Comparison of ENCODE assay signal across 24 cellular contexts in the genomic region with DNA sequence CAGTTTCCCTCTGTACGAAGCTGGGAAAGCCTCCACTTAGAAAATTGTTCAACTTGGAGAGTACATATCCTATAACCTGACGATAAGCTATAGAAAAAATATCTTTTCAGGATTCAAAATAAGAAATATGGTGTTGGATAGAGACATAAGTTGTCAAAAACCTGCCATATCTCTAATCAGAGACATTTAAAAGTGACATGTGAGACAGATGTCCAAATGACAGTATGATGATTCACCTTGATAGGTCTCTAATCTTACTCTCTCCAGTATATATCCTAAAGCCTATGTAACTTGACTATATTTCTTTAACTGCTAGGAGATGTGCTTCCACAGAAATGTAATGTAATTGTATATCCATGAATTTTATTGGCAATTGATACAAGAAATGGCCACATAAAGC.
"Had no signal": no experiment of that assay in that cellular context is flagged by ENCODE, and none has a peak within 500 bp of the region (broad histone marks: within the 10 kb centered on the region; RNA-seq: fewer than 3 reads in every experiment).

No MANE protein-coding gene starts in this region.

- H3K27me3 ChIP-seq: stomach, suprapubic skin, testis, thyroid gland, tibial artery, tibial nerve, transverse colon, upper lobe of left lung, upper lobe of right lung, uterus, vagina had no signal

- H3K9me3 ChIP-seq: stomach, suprapubic skin, testis, thoracic aorta, thyroid gland, tibial artery, tibial nerve, transverse colon, upper lobe of left lung, upper lobe of right lung, uterus, vagina had no signal

- DNase-seq: stimulated activated CD4-positive, alpha-beta T cell treated with anti-CD3 and anti-CD28 coated beads, Interleukin-2, amount 100 ng/mL, for 48 hours; stimulated activated CD4-positive, alpha-beta T cell treated with anti-CD3 and anti-CD28 coated beads, Interleukin-4, amount 100 ng/mL, for 1 hour; stimulated activated CD4-positive, alpha-beta T cell treated with anti-CD3 and anti-CD28 coated beads, Interleukin-4, amount 100 ng/mL, for 24 hours; stimulated activated CD4-positive, alpha-beta T cell treated with anti-CD3 and anti-CD28 coated beads, Interleukin-4, amount 100 ng/mL, for 4 hours; stimulated activated CD8-positive, alpha-beta memory T cell treated with anti-CD3 and anti-CD28 coated beads, Interleukin-4, amount 100 ng/mL, for 48 hours; stimulated activated naive B cell treated with anti-CD40 and anti-IgM and Interleukin-4, amounts not matched to agents 10 μg/mL and 1 μg/mL and 100 μg/mL, for 72 hours; stimulated activated naive CD4-positive, alpha-beta T cell; stimulated activated naive CD4-positive, alpha-beta T cell treated with Interleukin-2 at 50 U/mL for 16 hours; stimulated activated naive CD8-positive, alpha-beta T cell treated with anti-CD3 and anti-CD28 coated beads, Interleukin-15, amount 100 ng/mL, for 72 hours; stimulated activated naive CD8-positive, alpha-beta T cell treated with anti-CD3 and anti-CD28 coated beads, Interleukin-15, Interleukin-2, amounts not matched to agents 100 U/mL and 50 U/mL, for 24 hours; stomach; substantia nigra; testis; thyroid gland; tibial artery; transverse colon; trophoblast cell; upper lobe of left lung; upper lobe of right lung; uterus had no signal

- H3K4me3 ChIP-seq: stomach, suprapubic skin, testis, thoracic aorta, thyroid gland, tibial artery, tibial nerve, transverse colon, upper lobe of left lung, upper lobe of right lung, uterus, vagina had no signal

- H3K27ac ChIP-seq: stomach, suprapubic skin, testis, thoracic aorta, thyroid gland, tibial artery, tibial nerve, transverse colon, upper lobe of left lung, upper lobe of right lung, uterus, vagina had no signal

- H3K36me3 ChIP-seq: stomach, suprapubic skin, thoracic aorta, thyroid gland, tibial artery, tibial nerve, transverse colon, upper lobe of left lung, upper lobe of right lung, uterus, vagina had no signal
